Comparison of ENCODE assay signal across 8 cellular contexts in genomic region chr10:119078422-119079179, GRCh38. TPM values are rescaled to one million over a fixed set of nuclear protein-coding genes. Genes with fewer than 3 reads are reported as not detected.
A peak's percentile ranks its signal among the peaks of the same experiment; 100 is the strongest.
DNase-seq lines count a peak whose midpoint lies in the region; TF ChIP-seq lines count a peak whose summit lies in the region.

No MANE protein-coding gene starts in this region.

- peaks cover 4% of the 10 kb centered on the region for H3K36me3 Mint-ChIP-seq in progenitor cell of endocrine pancreas (ENCODE audit: insufficient read depth)

- H3K4me1 Mint-ChIP-seq in progenitor cell of endocrine pancreas (ENCODE audit: low read depth) = peaks cover 14% of the 10 kb centered on the region

- H3K79me2 ChIP-seq in OCI-LY7 (ENCODE audit: insufficient read depth, low read depth, low read length) = peaks cover 79% of the 10 kb centered on the region

- H3K27me3 ChIP-seq in GM06990 (replicated peaks; ENCODE audit: control insufficient read depth, insufficient read depth, low read length) = no peaks in the 10 kb centered on the region

- peak overlapping the region; percentile 98 for H3K27ac Mint-ChIP-seq in progenitor cell of endocrine pancreas

- BruUV-seq in OCI-LY7 (replicated peaks; lab: Mats Ljungman, UMichigan) = no TSS peak

- H3K4me3 Mint-ChIP-seq in progenitor cell of endocrine pancreas (ENCODE audit: low read depth) = peak overlapping the region; percentile 91

- H3K27ac ChIP-seq in OCI-LY7 (ENCODE audit: low read depth, low read length, poor library complexity, severe bottlenecking) (no peak overlapping the region), epithelial cell of prostate (peak overlapping the region; percentile 92)

- peak overlapping the region; percentile 75 for H3K4me2 ChIP-seq in OCI-LY7 (ENCODE audit: low read length)

- H3K9me3 Mint-ChIP-seq in progenitor cell of endocrine pancreas (ENCODE audit: low read depth) = no peaks in the 10 kb centered on the region

- CTCF ChIA-PET in OCI-LY7 (lab: Charles Lee; ENCODE audit: unreplicated experiment) = no interaction called here

- H3K4me3 ChIP-seq in GM06990 (replicated peaks; ENCODE audit: low read depth, low read length) = peak overlapping the region; percentile 98
- peak overlapping the region; percentile 79 for H3K4me3 ChIP-seq in OCI-LY7 (ENCODE audit: low read depth, low read length, poor library complexity, severe bottlenecking)

- TF ChIP-seq CTCF in GM06990 (IDR thresholded peaks at IDR 0.05; ENCODE audit: insufficient read depth, low read length, poor library complexity, severe bottlenecking) (no peak), OCI-LY7 (conservative IDR thresholded peaks at IDR 0.05; ENCODE audit: low read length) (no peak), progenitor cell of endocrine pancreas (IDR thresholded peaks at IDR 0.05; ENCODE audit: unreplicated experiment) (no peak)

- intact Hi-C loops in OCI-LY7 (cut with micrococcal nuclease; ENCODE audit: unreplicated experiment) = loop anchor here (2.0 kb wide), 1 partner anchor 48 kb away; no protein-coding TSS in a partner anchor

- peaks cover 30% of the 10 kb centered on the region for H3K4me1 ChIP-seq in OCI-LY7 (ENCODE audit: insufficient read depth, low read length, poor library complexity, severe bottlenecking)

- no peaks in the 10 kb centered on the region for H3K9me3 ChIP-seq in OCI-LY7 (ENCODE audit: low read length)

- POLR2A ChIA-PET in OCI-LY7 (lab: Charles Lee) = interaction anchor here (0.8 to 1.9 kb wide), 4 partner anchors 9 to 323 kb away, joined by 3 to 10 read pairs (median 3); partner anchors contain the start of gene DENND10

- no peaks in the 10 kb centered on the region for H3K9me2 ChIP-seq in OCI-LY7 (ENCODE audit: insufficient read depth, low read length)

- no peaks in the 10 kb centered on the region for H3K27me3 Mint-ChIP-seq in progenitor cell of endocrine pancreas

- no peaks in the 10 kb centered on the region for H3K36me3 ChIP-seq in GM06990 (ENCODE audit: control insufficient read depth, insufficient read depth, low read length)
- H3K36me3 ChIP-seq in OCI-LY7 (ENCODE audit: insufficient read depth, low read length) = peaks cover 62% of the 10 kb centered on the region

- no peak for DNase-seq in GM06990 (ENCODE audit: extremely low read depth, insufficient read length)
- DNase-seq in OCI-LY7 (ENCODE audit: low spot score) = no peak
- no peak for DNase-seq in epithelial cell of prostate (ENCODE audit: low read depth, low spot score)
- no peak for DNase-seq in progenitor cell of endocrine pancreas (ENCODE audit: low spot score, unreplicated experiment)
- no peak for DNase-seq in kidney tubule cell (ENCODE audit: low spot score)
- DNase-seq in HK-2 (ENCODE audit: unreplicated experiment) = no peak
- DNase-seq in NCI-H226 = no peak
- no peak for DNase-seq in DMS 273 (lab: John Stamatoyannopoulos, UW; ENCODE audit: unreplicated experiment)

- no peak overlapping the region for H2AFZ ChIP-seq in OCI-LY7 (ENCODE audit: low read length)

- peaks cover 26% of the 10 kb centered on the region for H4K20me1 ChIP-seq in OCI-LY7 (ENCODE audit: insufficient read depth, low read length)

RNA-seq across cellular contexts. Expression of gene EIF3A, which starts 2.0 kb away (rescaled TPM):
- 83.0 and 96.2 TPM in 2 replicates for total RNA-seq in OCI-LY7 (2014; rRNA removed; shearing (Covaris generic))
- total RNA-seq in OCI-LY7 (2022) (161 and 171 TPM in 2 replicates), progenitor cell of endocrine pancreas (127 and 129 TPM in 2 replicates)

RNA-seq across cellular contexts. Expression of gene DENND10, which starts 25.3 kb away (rescaled TPM):
- 17.8 and 18.0 TPM in 2 replicates for total RNA-seq in OCI-LY7 (2014; rRNA removed; shearing (Covaris generic))
- total RNA-seq in OCI-LY7 (2022) (27.1 and 29.1 TPM in 2 replicates), progenitor cell of endocrine pancreas (44.6 and 48.5 TPM in 2 replicates)

RNA-seq across cellular contexts. Expression of gene NANOS1, which starts 49.1 kb away (rescaled TPM):
- 3.6 and 3.7 TPM in 2 replicates for total RNA-seq in OCI-LY7 (2014; rRNA removed; shearing (Covaris generic))
- 7.5 and 8.5 TPM in 2 replicates for total RNA-seq in OCI-LY7 (2022)
- total RNA-seq in progenitor cell of endocrine pancreas = 2.7 and 3.5 TPM in 2 replicates
